28 cellular contexts compared by ENCODE assay signal in the genomic region with DNA sequence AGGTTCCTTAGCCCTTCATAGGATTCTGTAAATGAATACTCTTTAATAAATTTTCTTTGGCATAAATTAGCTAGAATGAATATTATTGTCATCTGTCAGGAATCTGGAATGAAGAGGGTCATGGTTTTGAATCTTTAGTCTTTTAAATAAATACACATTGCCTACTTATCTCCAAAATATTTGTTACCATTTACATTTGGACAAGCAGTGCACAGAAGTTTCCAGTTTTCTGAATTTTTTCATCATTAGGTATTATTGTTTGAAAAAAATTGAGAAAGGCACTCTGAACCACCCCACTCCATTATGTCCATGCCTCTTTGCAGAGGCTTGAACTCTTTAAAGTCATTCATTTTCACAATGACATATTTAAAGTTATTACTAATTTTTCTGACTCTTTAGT.
"Had no signal": no experiment of that assay in that cellular context is flagged by ENCODE, and none has a peak within 500 bp of the region (broad histone marks: within the 10 kb centered on the region; RNA-seq: fewer than 3 reads in every experiment).

No MANE protein-coding gene starts in this region.

- DNase-seq: activated CD4-positive, alpha-beta memory T cell treated with anti-CD3 and anti-CD28 coated beads, Interleukin-2, amount 10 ng/mL, durations not matched to agents 7 days and 5 days; activated CD4-positive, alpha-beta T cell treated with anti-CD3 and anti-CD28 coated beads for 36 hours; activated CD4-positive, alpha-beta T cell treated with anti-CD3 and anti-CD28 coated beads, Interleukin-2, amount 10 ng/mL, durations not matched to agents 24 days and 14 days; activated CD4-positive, CD25-positive, alpha-beta regulatory T cell; activated CD4-positive, CD25-positive, alpha-beta regulatory T cell treated with anti-CD3 and anti-CD28 coated beads, Interleukin-2, amount 50 U/mL, for 72 hours; activated CD8-positive, alpha-beta memory T cell treated with anti-CD3 and anti-CD28 coated beads, Interleukin-2, amount 50 U/mL, for 48 hours; activated gamma-delta T cell; activated naive CD4-positive, alpha-beta T cell; activated naive CD4-positive, alpha-beta T cell treated with anti-CD3 and anti-CD28 coated beads, Interleukin-2, amount 10 ng/mL, durations not matched to agents 7 days and 5 days; activated naive CD8-positive, alpha-beta T cell treated with anti-CD3 and anti-CD28 coated beads, Interleukin-2, amount 10 ng/mL, durations not matched to agents 7 days and 5 days; activated T-cell treated with anti-CD3 and anti-CD28 coated beads for 4 hours; activated T-cell treated with anti-CD3 and anti-CD28 coated beads, Interleukin-2, amount 50 U/mL, for 24 hours; activated T-cell treated with anti-CD3 and anti-CD28 coated beads, Interleukin-2, amount 50 U/mL, for 72 hours; amniotic stem cell; anterior cingulate cortex; brain microvascular endothelial cell; dermis blood vessel endothelial cell; effector CD4-positive, alpha-beta T cell; effector memory CD8-positive, alpha-beta T cell; erythroblast; foreskin melanocyte; heart right ventricle; hippocampal formation; T-helper 2 cell had no signal

- H3K9me3 ChIP-seq: esophagus muscularis mucosa, gastroesophageal sphincter, heart right ventricle had no signal

- H3K4me3 ChIP-seq: coronary artery, esophagus muscularis mucosa, gastroesophageal sphincter, heart right ventricle had no signal

- H3K36me3 ChIP-seq: brain microvascular endothelial cell, esophagus muscularis mucosa, gastroesophageal sphincter, heart right ventricle had no signal

- H3K4me1 ChIP-seq: esophagus muscularis mucosa, gastroesophageal sphincter had no signal

- ATAC-seq: activated CD4-positive, alpha-beta T cell treated with anti-CD3 and anti-CD28 coated beads for 36 hours; activated naive CD4-positive, alpha-beta T cell treated with anti-CD3 and anti-CD28 coated beads, Interleukin-2, amount 50 U/mL, for 72 hours; activated T-cell treated with anti-CD3 and anti-CD28 coated beads, Interleukin-2, amount 50 U/mL, for 72 hours; effector memory CD8-positive, alpha-beta T cell; gastroesophageal sphincter; heart right ventricle had no signal

- H3K27me3 ChIP-seq: brain microvascular endothelial cell, esophagus muscularis mucosa, gastroesophageal sphincter, heart right ventricle had no signal
